18 cellular contexts compared by ENCODE assay signal in genomic region chr1:170534626-170535147, GRCh38. TPM values are rescaled to one million over a fixed set of nuclear protein-coding genes. Genes with fewer than 3 reads are reported as not detected.
DNase-seq lines count a peak whose midpoint lies in the region; ATAC-seq and TF ChIP-seq lines count a peak whose summit lies in the region.
"Had no signal": no experiment of that assay in that cellular context is flagged by ENCODE, and none has a peak within 500 bp of the region (broad histone marks: within the 10 kb centered on the region; RNA-seq: fewer than 3 reads in every experiment).

No MANE protein-coding gene starts in this region.

- peaks cover 6 to 11% of the 10 kb centered on the region in 2 donors for H3K4me1 Mint-ChIP-seq in natural killer cell
- H3K4me1 Mint-ChIP-seq in natural killer cell treated with Interleukin-12 subunit alpha and Interleukin-12 subunit beta and Interleukin-15 and Interleukin-18, amount 100 ng/mL, for 72 hours (ENCODE audit: low read depth in 2 of 2) = peaks cover 11 to 12% of the 10 kb centered on the region in 2 donors
- peaks cover 55% of the 10 kb centered on the region for H3K4me1 Mint-ChIP-seq in HFFc6 (ENCODE audit: low read depth)
- H3K4me1 Mint-ChIP-seq in chondrocyte (ENCODE audit: low read depth) = peaks cover 58% of the 10 kb centered on the region
- H3K4me1 Mint-ChIP-seq in type B pancreatic cell (ENCODE audit: unreplicated experiment) = peaks cover 3% of the 10 kb centered on the region

- no peaks in the 10 kb centered on the region for H3K9me3 Mint-ChIP-seq in natural killer cell
- no peaks in the 10 kb centered on the region for H3K9me3 Mint-ChIP-seq in natural killer cell treated with Interleukin-12 subunit alpha and Interleukin-12 subunit beta and Interleukin-15 and Interleukin-18, amount 100 ng/mL, for 72 hours
- no peaks in the 10 kb centered on the region for H3K9me3 Mint-ChIP-seq in HFFc6
- peaks cover 3% of the 10 kb centered on the region for H3K9me3 Mint-ChIP-seq in chondrocyte (ENCODE audit: low read depth)
- H3K9me3 Mint-ChIP-seq in type B pancreatic cell = no peaks in the 10 kb centered on the region
- H3K9me3 Mint-ChIP-seq: CD4-positive, CD25-positive, alpha-beta regulatory T cell had no signal

- CTCF ChIA-PET in RWPE1 (lab: Yijun Ruan, JAX) = no interaction called here

- H3K4me3 Mint-ChIP-seq in natural killer cell (no peak overlapping the region), HFFc6 (peak overlapping the region; percentile 24; the same call in 1 of the 2 replicates), chondrocyte (ENCODE audit: unreplicated experiment) (no peak overlapping the region), type B pancreatic cell (peak overlapping the region; percentile 52)
- no peak overlapping the region for H3K4me3 Mint-ChIP-seq in natural killer cell treated with Interleukin-12 subunit alpha and Interleukin-12 subunit beta and Interleukin-15 and Interleukin-18, amount 100 ng/mL, for 72 hours

- H3K27ac Mint-ChIP-seq in natural killer cell (peak overlapping the region; percentile 17 to 30), HFFc6 (no peak overlapping the region), chondrocyte (ENCODE audit: unreplicated experiment) (peak overlapping the region; percentile 38), type B pancreatic cell (no peak overlapping the region)
- H3K27ac Mint-ChIP-seq in natural killer cell treated with Interleukin-12 subunit alpha and Interleukin-12 subunit beta and Interleukin-15 and Interleukin-18, amount 100 ng/mL, for 72 hours = no peak overlapping the region

- TF ChIP-seq CTCF in natural killer cell (IDR thresholded peaks at IDR 0.05) (no peak), HFFc6 (IDR thresholded peaks at IDR 0.05) (no peak), chondrocyte (IDR thresholded peaks at IDR 0.05) (no peak), type B pancreatic cell (conservative IDR thresholded peaks at IDR 0.05) (no peak), RWPE1 (conservative IDR thresholded peaks at IDR 0.05; ENCODE audit: low read depth) (no peak)

- ATAC-seq in natural killer cell = no peak
- ATAC-seq in natural killer cell treated with Interleukin-12 subunit alpha and Interleukin-12 subunit beta and Interleukin-15 and Interleukin-18, amount 100 ng/mL, for 72 hours = no peak
- ATAC-seq: A549, HCT116, K562 had no signal

- no peaks in the 10 kb centered on the region for H3K27me3 Mint-ChIP-seq in natural killer cell (ENCODE audit: low read depth in 2 of 2)
- peaks cover 0 to 3% of the 10 kb centered on the region in 2 donors for H3K27me3 Mint-ChIP-seq in natural killer cell treated with Interleukin-12 subunit alpha and Interleukin-12 subunit beta and Interleukin-15 and Interleukin-18, amount 100 ng/mL, for 72 hours
- H3K27me3 Mint-ChIP-seq in HFFc6 (ENCODE audit: insufficient read depth) = no peaks in the 10 kb centered on the region
- no peaks in the 10 kb centered on the region for H3K27me3 Mint-ChIP-seq in chondrocyte (ENCODE audit: low read depth)
- H3K27me3 Mint-ChIP-seq in type B pancreatic cell = no peaks in the 10 kb centered on the region

- peaks cover 8% of the 10 kb centered on the region for H3K36me3 Mint-ChIP-seq in natural killer cell
- H3K36me3 Mint-ChIP-seq in natural killer cell treated with Interleukin-12 subunit alpha and Interleukin-12 subunit beta and Interleukin-15 and Interleukin-18, amount 100 ng/mL, for 72 hours = peaks cover 4% of the 10 kb centered on the region
- peaks cover 38% of the 10 kb centered on the region for H3K36me3 Mint-ChIP-seq in HFFc6 (ENCODE audit: low read depth)
- H3K36me3 Mint-ChIP-seq in chondrocyte (ENCODE audit: low read depth) = peaks cover 6% of the 10 kb centered on the region
- H3K36me3 Mint-ChIP-seq in type B pancreatic cell = peaks cover 29% of the 10 kb centered on the region

- intact Hi-C loops in natural killer cell (cut with micrococcal nuclease) = loop anchor here (5.0 kb wide), 3 partner anchors 457 to 778 kb away; partner anchors contain the start of genes FMO4 and SCYL3

- POLR2A ChIA-PET in RWPE1 (lab: Yijun Ruan, JAX; ENCODE audit: low non-redundant PET) = no interaction called here

- no peak overlapping the region for H3K27ac ChIP-seq in RWPE1
- H3K27ac ChIP-seq: A549; BLaER1 treated with 17β-estradiol and CSF1 and Interleukin-3, amounts not matched to agents 10 nM and 100 nM; HL-60 had no signal

- DNase-seq in natural killer cell = no peak
- no peak for DNase-seq in natural killer cell treated with Interleukin-12 subunit alpha and Interleukin-12 subunit beta and Interleukin-15 and Interleukin-18, amount 100 ng/mL, for 72 hours (ENCODE audit: low spot score)
- DNase-seq in HFFc6 = no peak
- DNase-seq in chondrocyte (ENCODE audit: low spot score) = no peak
- no peak for DNase-seq in type B pancreatic cell (ENCODE audit: extremely low spot score, unreplicated experiment)
- DNase-seq in mucosa of gallbladder (ENCODE audit: low spot score) = no peak
- no peak for DNase-seq in RWPE1 (ENCODE audit: low spot score)
- no peak for DNase-seq in AML-193 (lab: John Stamatoyannopoulos, UW)
- DNase-seq: Calu3; CD4-positive, CD25-positive, alpha-beta regulatory T cell; DMS79; EL; GM23248 had no signal

RNA-seq across cellular contexts. Expression of gene GORAB, which starts 2.7 kb away (rescaled TPM):
- total RNA-seq in natural killer cell = 10 to 100 TPM; 17.4 to 23.6 (median 20.8) TPM
- 10 to 100 TPM; 13.3 to 17.6 TPM for total RNA-seq in natural killer cell treated with Interleukin-12 subunit alpha and Interleukin-12 subunit beta and Interleukin-15 and Interleukin-18, amount 100 ng/mL, for 72 hours
- total RNA-seq in HFFc6 (2021; fragmentation: NEBNext Ultra II Directional; extraction: Animal tissue kit (Norgen Biotek cat#: 25700)) = 10 to 100 TPM; 13.7 to 18.5 (median 16.3) TPM
- 16.2 to 22.6 TPM (median 16.9 TPM) in 3 replicates for total RNA-seq in chondrocyte
- 13.7 and 19.4 TPM in 2 replicates for total RNA-seq in type B pancreatic cell (ENCODE audit: low replicate concordance)
- total RNA-seq in mucosa of gallbladder = 9.7 TPM

Comparison
In these comparisons a context has a peak if more than half of its experiments do, and no peak if none do; other contexts are left out.
1. H3K27ac Mint-ChIP-seq: peak in natural killer cell (2 of 2) and chondrocyte (single experiment); none in natural killer cell treated with Interleukin-12 subunit alpha and Interleukin-12 subunit beta and Interleukin-15 and Interleukin-18, amount 100 ng/mL, for 72 hours (0 of 2), HFFc6 (single experiment) and type B pancreatic cell (single experiment).
2. H3K4me3 Mint-ChIP-seq: peak in HFFc6 (single experiment) and type B pancreatic cell (single experiment); none in natural killer cell (single experiment), natural killer cell treated with Interleukin-12 subunit alpha and Interleukin-12 subunit beta and Interleukin-15 and Interleukin-18, amount 100 ng/mL, for 72 hours (single experiment) and chondrocyte (single experiment).